Comparison of ENCODE assay signal across 8 cellular contexts in genomic region chr19:47436712-47437401, GRCh38. TPM values are rescaled to one million over a fixed set of nuclear protein-coding genes. Genes with fewer than 3 reads are reported as not detected.
DNase-seq lines count a peak whose midpoint lies in the region; ATAC-seq lines count a peak whose summit lies in the region.

No MANE protein-coding gene starts in this region.

- intact Hi-C loops in left colon (cut with DNase I, micrococcal nuclease) = loop anchor here in 1 of 2 donors (5.0 kb wide), 1 partner anchor 270 kb away; no protein-coding TSS in a partner anchor

- H3K36me3 ChIP-seq in H7 (replicated peaks; ENCODE audit: control insufficient read depth, insufficient read depth, low read length) = no peaks in the 10 kb centered on the region

- ATAC-seq in left colon (peak; percentile 98), GM18517 (IDR thresholded peaks at IDR 0.05; ENCODE audit: unreplicated experiment) (no peak)

- H3K27me3 ChIP-seq in H7 (ENCODE audit: control insufficient read depth, insufficient read depth, low read length) = no peaks in the 10 kb centered on the region; the same call in 1 of the 2 replicates

- no peak overlapping the region for H3K4me3 ChIP-seq in H7 (ENCODE audit: insufficient read depth, low read depth, low read length)

- DNase-seq in AML-193 (lab: John Stamatoyannopoulos, UW) (peak; percentile 44 to 57), H7 (peak; percentile 90), NCI-H345 treated with DMSO at 0.1 percent for 48 hours (lab: John Stamatoyannopoulos, UW; ENCODE audit: unreplicated experiment) (peak; percentile 57), left colon (peak; percentile 64 to 86)
- DNase-seq in activated CD4-positive, alpha-beta T cell treated with anti-CD3 and anti-CD28 coated beads for 1 hour = peak; percentile 79
- DNase-seq in central memory CD4-positive, alpha-beta T cell = peak; percentile 74
- DNase-seq in stimulated activated CD4-positive, alpha-beta T cell treated with anti-CD3 and anti-CD28 coated beads, Interleukin-4, amount 100 ng/mL, for 4 hours = peak; percentile 80 to 84

RNA-seq across cellular contexts. Expression of gene MEIS3, which starts 17.5 kb away (rescaled TPM):
- total RNA-seq in H7 (2014; rRNA removed; shearing (Covaris generic)) = 87.0 and 134 TPM in 2 replicates
- total RNA-seq in left colon = 1 to 10 TPM; 2.5 to 2.7 TPM

RNA-seq across cellular contexts. Expression of gene SLC8A2, which starts 34.8 kb away (rescaled TPM):
- total RNA-seq in H7 (2014; rRNA removed; shearing (Covaris generic)) = 6.7 and 10.3 TPM in 2 replicates
- total RNA-seq in left colon = 1 to 10 TPM in 1 of 2 donors, under 1 TPM in 1; 0.09 to 2.2 TPM

RNA-seq across cellular contexts. Expression of gene KPTN, which starts 47.2 kb away (rescaled TPM):
- 9.9 and 10.5 TPM in 2 replicates for total RNA-seq in H7 (2014; rRNA removed; shearing (Covaris generic))
- 1 to 10 TPM; 4.6 to 6.0 TPM for total RNA-seq in left colon

Comparison
In these comparisons a context has a peak if more than half of its experiments do, and no peak if none do; other contexts are left out.
1. RNA of gene MEIS3, which starts 17.5 kb away (total RNA-seq): 87.0 to 134 TPM in H7; 2.5 to 2.7 TPM in left colon; every median in the first group is over 10 times any median in the second.
2. Peak in every context shown above with its lines, with median percentiles within 50 percentile points of each other: DNase-seq.